In genomic region chr1:21099869-21100131, GRCh38 we compare ENCODE assay signal across 12 cellular contexts.
DNase-seq lines count a peak whose midpoint lies in the region; ATAC-seq and TF ChIP-seq lines count a peak whose summit lies in the region.
"Had no signal": no experiment of that assay in that cellular context is flagged by ENCODE, and none has a peak within 500 bp of the region (broad histone marks: within the 10 kb centered on the region; RNA-seq: fewer than 3 reads in every experiment).

No MANE protein-coding gene starts in this region.

- no peak for ATAC-seq in natural killer cell treated with Interleukin-12 subunit alpha and Interleukin-12 subunit beta and Interleukin-15 and Interleukin-18, amount 100 ng/mL, for 72 hours
- no peak for ATAC-seq in natural killer cell

- POLR2A ChIA-PET in PC-9 (lab: Charles Lee; ENCODE audit: unreplicated experiment) = no interaction called here

- H3K9me2 ChIP-seq in PC-9 (ENCODE audit: insufficient read depth) = no peaks in the 10 kb centered on the region

- no peaks in the 10 kb centered on the region for H4K20me1 ChIP-seq in PC-9 (ENCODE audit: insufficient read depth)

- no peaks in the 10 kb centered on the region for H3F3A ChIP-seq in PC-9 (ENCODE audit: insufficient read depth, low read depth)

- peak overlapping the region; percentile 80 to 86 for H3K27ac Mint-ChIP-seq in natural killer cell treated with Interleukin-12 subunit alpha and Interleukin-12 subunit beta and Interleukin-15 and Interleukin-18, amount 100 ng/mL, for 72 hours
- H3K27ac Mint-ChIP-seq in natural killer cell = no peak overlapping the region

- no peak overlapping the region for H3K4me2 ChIP-seq in PC-9

- 0 out of 2 replicates have a peak overlapping the region, but pooled peaks have one; percentile 4 for H3K27ac ChIP-seq in PC-9
- peak overlapping the region; percentile 10 for H3K27ac ChIP-seq in epithelial cell of prostate

- no peak for TF ChIP-seq CTCF in natural killer cell (IDR thresholded peaks at IDR 0.05)
- no peak for TF ChIP-seq CTCF in PC-9 (conservative IDR thresholded peaks at IDR 0.05)

- no peak overlapping the region for H2AFZ ChIP-seq in PC-9

- peaks cover 21% of the 10 kb centered on the region for H3K79me2 ChIP-seq in PC-9 (ENCODE audit: low read depth)

- no peaks in the 10 kb centered on the region for H3K27me3 Mint-ChIP-seq in natural killer cell treated with Interleukin-12 subunit alpha and Interleukin-12 subunit beta and Interleukin-15 and Interleukin-18, amount 100 ng/mL, for 72 hours
- no peaks in the 10 kb centered on the region for H3K27me3 Mint-ChIP-seq in natural killer cell (ENCODE audit: low read depth in 2 of 2)
- H3K27me3 Mint-ChIP-seq: CD8-positive, alpha-beta memory T cell had no signal

- peaks cover 43% of the 10 kb centered on the region for H3K36me3 Mint-ChIP-seq in natural killer cell treated with Interleukin-12 subunit alpha and Interleukin-12 subunit beta and Interleukin-15 and Interleukin-18, amount 100 ng/mL, for 72 hours
- H3K36me3 Mint-ChIP-seq in natural killer cell = peaks cover 8% of the 10 kb centered on the region

- no peaks in the 10 kb centered on the region for H3K9me3 ChIP-seq in PC-9 (ENCODE audit: insufficient read depth, low read depth)
- H3K9me3 ChIP-seq: BE2C, Caco-2 had no signal

- H3K4me1 ChIP-seq in PC-9 (replicated peaks; ENCODE audit: insufficient read depth) = no peaks in the 10 kb centered on the region
- H3K4me1 ChIP-seq: BE2C had no signal

- H3K4me1 Mint-ChIP-seq in natural killer cell treated with Interleukin-12 subunit alpha and Interleukin-12 subunit beta and Interleukin-15 and Interleukin-18, amount 100 ng/mL, for 72 hours (ENCODE audit: low read depth in 2 of 2) = peaks cover 27 to 39% of the 10 kb centered on the region in 2 donors
- H3K4me1 Mint-ChIP-seq in natural killer cell = peaks cover 19 to 20% of the 10 kb centered on the region in 2 donors

- 0 out of 2 replicates have a peak, but pooled peaks cover 5% of the 10 kb centered on the region for H3K36me3 ChIP-seq in PC-9 (ENCODE audit: low read depth)
- H3K36me3 ChIP-seq: BE2C had no signal

- no peak overlapping the region for H3K4me3 ChIP-seq in PC-9

- peak overlapping the region; percentile 16 for H3K4me3 Mint-ChIP-seq in natural killer cell treated with Interleukin-12 subunit alpha and Interleukin-12 subunit beta and Interleukin-15 and Interleukin-18, amount 100 ng/mL, for 72 hours
- H3K4me3 Mint-ChIP-seq in natural killer cell = no peak overlapping the region
- H3K4me3 Mint-ChIP-seq: CD8-positive, alpha-beta memory T cell had no signal

- no TSS peak for BruUV-seq in PC-9 (replicated peaks; lab: Mats Ljungman, UMichigan)

- DNase-seq in natural killer cell treated with Interleukin-12 subunit alpha and Interleukin-12 subunit beta and Interleukin-15 and Interleukin-18, amount 100 ng/mL, for 72 hours (ENCODE audit: low spot score) = no peak
- DNase-seq in natural killer cell (no peak), PC-9 (no peak), epithelial cell of prostate (ENCODE audit: low read depth, low spot score) (no peak), Ammon's horn (ENCODE audit: low spot score) (no peak), NCI-H345 (lab: John Stamatoyannopoulos, UW) (no peak), DMS 273 (lab: John Stamatoyannopoulos, UW; ENCODE audit: unreplicated experiment) (no peak)
- DNase-seq: 8988T; BE2C; Caco-2; CD8-positive, alpha-beta memory T cell; KG1 had no signal

- CTCF ChIA-PET in PC-9 (lab: Charles Lee) = no interaction called here

- no peaks in the 10 kb centered on the region for H3K27me3 ChIP-seq in PC-9 (ENCODE audit: insufficient read depth, low read depth)
- H3K27me3 ChIP-seq: BE2C had no signal

- no peaks in the 10 kb centered on the region for H3K9me3 Mint-ChIP-seq in natural killer cell treated with Interleukin-12 subunit alpha and Interleukin-12 subunit beta and Interleukin-15 and Interleukin-18, amount 100 ng/mL, for 72 hours
- no peaks in the 10 kb centered on the region for H3K9me3 Mint-ChIP-seq in natural killer cell
- H3K9me3 Mint-ChIP-seq: CD8-positive, alpha-beta memory T cell had no signal

- intact Hi-C loops in natural killer cell (cut with micrococcal nuclease) (no loop called here), PC-9 (cut with micrococcal nuclease; ENCODE audit: unreplicated experiment) (no loop called here)

Comparison
In these comparisons a context has a peak if more than half of its experiments do, and no peak if none do; other contexts are left out.
1. H3K27ac Mint-ChIP-seq: peak in natural killer cell treated with Interleukin-12 subunit alpha and Interleukin-12 subunit beta and Interleukin-15 and Interleukin-18, amount 100 ng/mL, for 72 hours (2 of 2); none in natural killer cell (0 of 2).